Comparison of ENCODE assay signal across 12 cellular contexts in the genomic region with DNA sequence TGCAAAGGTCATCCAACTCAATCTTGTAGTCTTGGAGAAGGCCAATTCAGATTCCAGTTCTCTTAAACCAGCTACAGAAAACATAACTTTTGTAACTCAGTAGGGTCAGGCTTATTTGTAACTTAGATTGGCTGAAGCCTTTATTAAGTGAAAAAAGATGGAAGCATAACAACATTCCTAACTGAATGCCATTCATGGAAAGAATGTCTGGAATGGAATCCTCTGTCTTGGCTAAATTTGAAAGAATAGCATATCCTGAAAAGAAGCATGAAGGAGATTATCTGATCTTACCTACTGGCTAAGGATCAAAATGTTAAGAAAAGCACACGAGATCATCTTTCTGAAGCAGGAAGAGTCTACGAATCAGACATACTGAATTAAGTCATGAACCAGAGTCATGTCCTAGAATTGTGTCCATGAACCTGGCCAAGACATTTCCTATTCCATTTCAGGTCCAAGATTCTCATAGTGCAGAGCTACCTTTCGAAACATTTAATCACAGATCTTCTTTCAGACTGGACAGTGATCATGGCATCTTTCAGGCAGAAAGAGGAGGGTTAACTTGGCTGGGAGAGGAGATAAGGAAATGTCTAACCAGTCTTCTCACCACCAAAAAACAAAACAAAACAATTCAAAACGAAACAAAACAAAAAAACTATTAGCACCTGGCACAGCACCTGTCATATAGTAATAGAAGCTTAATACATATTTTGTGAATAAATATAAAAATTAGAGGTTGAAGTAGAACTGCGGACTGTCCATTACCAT.
DNase-seq lines count a peak whose midpoint lies in the region; ATAC-seq and TF ChIP-seq lines count a peak whose summit lies in the region.
"Had no signal": no experiment of that assay in that cellular context is flagged by ENCODE, and none has a peak within 500 bp of the region (broad histone marks: within the 10 kb centered on the region; RNA-seq: fewer than 3 reads in every experiment).

No MANE protein-coding gene starts in this region.

- POLR2A ChIA-PET in PC-3 (lab: Charles Lee; ENCODE audit: unreplicated experiment): interaction anchor here (0.6 kb wide), 1 partner anchor 1425 kb away, joined by 3 read pairs; no protein-coding TSS in a partner anchor

- intact Hi-C loops in PC-3 (cut with micrococcal nuclease): no loop called here
- intact Hi-C loops in gastrocnemius medialis (cut with DNase I; ENCODE audit: low total_unique reads): no loop called here

- no peaks in the 10 kb centered on the region for H3K79me2 ChIP-seq in PC-3 (ENCODE audit: low read length)

- DNase-seq in T-helper 1 cell (no peak), PC-3 (no peak), gastrocnemius medialis (no peak)
- no peak for DNase-seq in effector memory CD8-positive, alpha-beta T cell
- no peak for DNase-seq in stimulated activated CD8-positive, alpha-beta memory T cell treated with anti-CD3 and anti-CD28 coated beads, Interleukin-4, amount 100 ng/mL, for 48 hours
- DNase-seq: left colon, NCI-H1694 had no signal

- H3K9me3 Mint-ChIP-seq in T-helper 1 cell treated with Interleukin-12 subunit alpha and Interleukin-12 subunit beta and Interleukin-4 antibody, amounts not matched to agents 30 μg/mL and 1 μg/mL, for 36 hours: peaks cover 19% of the 10 kb centered on the region
- peaks cover 0 to 3% of the 10 kb centered on the region in 2 donors for H3K9me3 Mint-ChIP-seq in effector memory CD8-positive, alpha-beta T cell

- no peaks in the 10 kb centered on the region for H3K27me3 ChIP-seq in PC-3 (ENCODE audit: low read length)
- H3K27me3 ChIP-seq in gastrocnemius medialis: no peaks in the 10 kb centered on the region

- peaks cover 4% of the 10 kb centered on the region for H3F3A ChIP-seq in PC-3 (ENCODE audit: low read length, unreplicated experiment)

- H3K4me2 ChIP-seq in PC-3 (ENCODE audit: low read length): 0 out of 2 replicates have a peak overlapping the region, but pooled peaks have one; percentile 4

- H4K20me1 ChIP-seq in PC-3 (ENCODE audit: low read length): no peaks in the 10 kb centered on the region

- ATAC-seq in PC-3: no peak
- ATAC-seq in effector memory CD8-positive, alpha-beta T cell (replicated peaks): no peak
- ATAC-seq in gastrocnemius medialis: peak in 1 of 2 donors; percentile 29
- ATAC-seq in HG02938 (IDR thresholded peaks at IDR 0.05; ENCODE audit: unreplicated experiment): no peak
- ATAC-seq in GM21723 (IDR thresholded peaks at IDR 0.05; ENCODE audit: unreplicated experiment): no peak
- ATAC-seq: activated naive CD4-positive, alpha-beta T cell treated with anti-CD3 and anti-CD28 coated beads, Interleukin-2, amount 50 U/mL, for 72 hours had no signal

- in situ Hi-C loops in gastrocnemius medialis (cut with MboI; ENCODE audit: low sequenced_read_pairs in 4 of 4): no loop called here

- H3K36me3 Mint-ChIP-seq in T-helper 1 cell treated with Interleukin-12 subunit alpha and Interleukin-12 subunit beta and Interleukin-4 antibody, amounts not matched to agents 30 μg/mL and 1 μg/mL, for 36 hours (ENCODE audit: low read depth): peaks cover 4% of the 10 kb centered on the region
- no peaks in the 10 kb centered on the region for H3K36me3 Mint-ChIP-seq in effector memory CD8-positive, alpha-beta T cell (ENCODE audit: insufficient read depth)

- peak overlapping the region; percentile 4; the same call in 1 of the 2 replicates for H3K27ac ChIP-seq in PC-3 (ENCODE audit: low read length)
- H3K27ac ChIP-seq in gastrocnemius medialis: peak overlapping the region in 3 of 4 donors; percentile 2 to 63 (median 14)
- H3K27ac ChIP-seq: 22Rv1 had no signal

- no peaks in the 10 kb centered on the region for H3K27me3 Mint-ChIP-seq in T-helper 1 cell treated with Interleukin-12 subunit alpha and Interleukin-12 subunit beta and Interleukin-4 antibody, amounts not matched to agents 30 μg/mL and 1 μg/mL, for 36 hours (ENCODE audit: low read depth)
- no peaks in the 10 kb centered on the region for H3K27me3 Mint-ChIP-seq in effector memory CD8-positive, alpha-beta T cell

- H3K4me1 Mint-ChIP-seq in T-helper 1 cell treated with Interleukin-12 subunit alpha and Interleukin-12 subunit beta and Interleukin-4 antibody, amounts not matched to agents 30 μg/mL and 1 μg/mL, for 36 hours (ENCODE audit: low read depth): peaks cover 52% of the 10 kb centered on the region
- H3K4me1 Mint-ChIP-seq in effector memory CD8-positive, alpha-beta T cell (ENCODE audit: low read depth in 2 of 2): peaks cover 50 to 69% of the 10 kb centered on the region in 2 donors

- 0 out of 2 replicates have a peak overlapping the region, but pooled peaks have one; percentile 11 for H2AFZ ChIP-seq in PC-3 (ENCODE audit: low read length)

- no peaks in the 10 kb centered on the region for H3K9me3 ChIP-seq in PC-3 (ENCODE audit: low read length)
- H3K9me3 ChIP-seq in gastrocnemius medialis: no peaks in the 10 kb centered on the region

- peak overlapping the region; percentile 80 for H3K27ac Mint-ChIP-seq in T-helper 1 cell treated with Interleukin-12 subunit alpha and Interleukin-12 subunit beta and Interleukin-4 antibody, amounts not matched to agents 30 μg/mL and 1 μg/mL, for 36 hours
- peak overlapping the region; percentile 59 to 91 for H3K27ac Mint-ChIP-seq in effector memory CD8-positive, alpha-beta T cell

- H3K4me3 ChIP-seq in PC-3 (ENCODE audit: low read length) (no peak overlapping the region), gastrocnemius medialis (no peak overlapping the region)

- no peaks in the 10 kb centered on the region for H3K36me3 ChIP-seq in PC-3 (ENCODE audit: low read depth, low read length)
- H3K36me3 ChIP-seq in gastrocnemius medialis: no peaks in the 10 kb centered on the region

- CTCF ChIA-PET in PC-3 (lab: Charles Lee): no interaction called here

- TF ChIP-seq CTCF in PC-3 (conservative IDR thresholded peaks at IDR 0.05; ENCODE audit: low read depth, low read length) (no peak), gastrocnemius medialis (IDR thresholded peaks at IDR 0.05 in 4 of 5, conservative IDR thresholded peaks at IDR 0.05 in 1 of 5) (no peak)

- H3K9ac ChIP-seq in PC-3 (ENCODE audit: low read length): no peak overlapping the region

- no TSS peak for BruUV-seq in PC-3 (replicated peaks; lab: Mats Ljungman, UMichigan)

- no peaks in the 10 kb centered on the region; the same call in 1 of the 2 replicates for H3K9me2 ChIP-seq in PC-3 (replicated peaks; ENCODE audit: low read length)

- peak overlapping the region; percentile 65 for H3K4me3 Mint-ChIP-seq in T-helper 1 cell treated with Interleukin-12 subunit alpha and Interleukin-12 subunit beta and Interleukin-4 antibody, amounts not matched to agents 30 μg/mL and 1 μg/mL, for 36 hours
- peak overlapping the region; percentile 61 to 78 for H3K4me3 Mint-ChIP-seq in effector memory CD8-positive, alpha-beta T cell

- H3K4me1 ChIP-seq in PC-3 (ENCODE audit: insufficient read depth, low read length) (peaks cover 47% of the 10 kb centered on the region), gastrocnemius medialis (peaks cover 23 to 35% of the 10 kb centered on the region in 2 donors)

- no peak for TF ChIP-seq POLR2A in gastrocnemius medialis (IDR thresholded peaks at IDR 0.05)
